In the genomic region with DNA sequence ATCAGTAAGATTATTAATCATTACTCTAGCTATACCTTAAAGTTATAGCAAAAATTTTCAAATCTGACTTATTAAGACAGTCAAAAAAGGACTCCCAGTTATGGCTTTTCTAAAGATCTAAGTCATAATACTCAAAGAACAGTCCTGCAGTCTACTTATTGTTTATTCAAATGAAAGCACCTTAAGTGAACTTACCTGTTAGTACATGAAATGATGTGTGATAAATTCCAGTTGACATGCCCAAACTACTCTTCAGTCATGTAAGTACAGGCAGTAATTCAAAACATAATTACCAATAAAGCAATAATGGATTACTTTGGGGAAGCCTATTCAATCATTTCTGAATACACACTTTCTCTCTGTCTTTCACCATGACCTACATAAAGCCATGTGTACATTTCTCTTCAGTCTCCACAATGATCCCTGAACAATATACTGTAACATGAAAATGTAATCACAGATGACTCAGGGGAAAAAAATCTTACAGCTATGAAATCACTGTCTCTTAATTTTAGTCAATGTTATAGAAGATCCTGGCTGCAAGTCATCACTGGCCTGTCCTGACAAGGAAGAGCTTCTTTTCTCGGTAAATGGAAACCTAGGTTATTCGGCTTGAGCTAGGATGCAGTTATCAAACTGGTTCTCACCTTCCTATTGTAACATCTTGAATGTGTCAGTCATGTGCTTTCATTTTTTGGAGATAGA, we compare ENCODE assay signal across 19 cellular contexts.
DNase-seq lines count a peak whose midpoint lies in the region; ATAC-seq, FAIRE-seq and TF ChIP-seq lines count a peak whose summit lies in the region.
"Had no signal": no experiment of that assay in that cellular context is flagged by ENCODE, and none has a peak within 500 bp of the region (broad histone marks: within the 10 kb centered on the region; RNA-seq: fewer than 3 reads in every experiment).

No MANE protein-coding gene starts in this region.

- no peaks in the 10 kb centered on the region for H3K4me1 Mint-ChIP-seq in GM23338

- no peaks in the 10 kb centered on the region for H3K9me3 Mint-ChIP-seq in GM23338
- H3K9me3 Mint-ChIP-seq: CD8-positive, alpha-beta T cell had no signal

- intact Hi-C loops in esophagus muscularis mucosa (cut with DNase I), result no loop called here

- no peaks in the 10 kb centered on the region for H3K9me2 ChIP-seq in GM23338 (ENCODE audit: insufficient read depth)

- FAIRE-seq in bronchial epithelial cell (lab: Jason Lieb, UNC), result no peak

- H3K36me3 ChIP-seq in GM23338 (ENCODE audit: insufficient read depth), result no peaks in the 10 kb centered on the region
- no peaks in the 10 kb centered on the region for H3K36me3 ChIP-seq in bronchial epithelial cell (ENCODE audit: control insufficient read depth, insufficient read depth, low read length)
- no peaks in the 10 kb centered on the region for H3K36me3 ChIP-seq in esophagus muscularis mucosa
- H3K36me3 ChIP-seq: BLaER1 treated with 17β-estradiol and CSF1 and Interleukin-3, amounts not matched to agents 10 nM and 100 nM had no signal

- H3K36me3 Mint-ChIP-seq in GM23338 (ENCODE audit: low read depth), result no peaks in the 10 kb centered on the region
- H3K36me3 Mint-ChIP-seq: CD8-positive, alpha-beta T cell had no signal

- TF ChIP-seq CTCF in GM23338 (conservative IDR thresholded peaks at IDR 0.05; ENCODE audit: low read depth in 2 of 2) (no peak), bronchial epithelial cell (IDR thresholded peaks at IDR 0.05; ENCODE audit: insufficient read depth, low read length, severe bottlenecking) (no peak), esophagus muscularis mucosa (IDR thresholded peaks at IDR 0.05) (no peak)

- no peaks in the 10 kb centered on the region for H3K4me1 ChIP-seq in GM23338 (ENCODE audit: insufficient read depth)
- no peaks in the 10 kb centered on the region for H3K4me1 ChIP-seq in esophagus muscularis mucosa
- H3K4me1 ChIP-seq: BLaER1 treated with 17β-estradiol and CSF1 and Interleukin-3, amounts not matched to agents 10 nM and 100 nM had no signal

- H3K9me3 ChIP-seq in esophagus muscularis mucosa, result no peaks in the 10 kb centered on the region
- H3K9me3 ChIP-seq: BLaER1 treated with 17β-estradiol and CSF1 and Interleukin-3, amounts not matched to agents 10 nM and 100 nM had no signal

- no peak overlapping the region for H3K4me3 Mint-ChIP-seq in GM23338
- H3K4me3 Mint-ChIP-seq: CD8-positive, alpha-beta T cell; HFFc6 had no signal

- no peak for DNase-seq in GM23338 (ENCODE audit: low spot score)
- DNase-seq in NCI-H460 (ENCODE audit: extremely low read depth, low read depth), result peak; percentile 2
- peak; percentile 94 for DNase-seq in bronchial epithelial cell (ENCODE audit: low read depth)
- DNase-seq in kidney tubule cell (ENCODE audit: low spot score), result peak; percentile 5
- no peak for DNase-seq in esophagus muscularis mucosa (ENCODE audit: extremely low spot score)
- no peak for DNase-seq in NCI-H1436 (lab: John Stamatoyannopoulos, UW)
- DNase-seq in cerebellum (ENCODE audit: low spot score), result no peak
- DNase-seq: Calu3; CD8-positive, alpha-beta T cell; H7; HFFc6; Kasumi-1; NCI-H1092 treated with DMSO at 0.1 percent for 48 hours; NCI-H2081; NCI-H510A; NCI-H82; OCI-M1 had no signal

- H3K27ac ChIP-seq in GM23338 (ENCODE audit: low read depth) (no peak overlapping the region), esophagus muscularis mucosa (replicated peaks in 1 of 4) (no peak overlapping the region)
- H3K27ac ChIP-seq: BLaER1 treated with 17β-estradiol and CSF1 and Interleukin-3, amounts not matched to agents 10 nM and 100 nM had no signal

- no peaks in the 10 kb centered on the region for H3K27me3 Mint-ChIP-seq in GM23338 (ENCODE audit: insufficient read depth, low read depth, poor library complexity)

- peak overlapping the region; percentile 14; the same call in 1 of the 2 replicates for H2AFZ ChIP-seq in GM23338

- no peak for TF ChIP-seq POLR2A in esophagus muscularis mucosa (IDR thresholded peaks at IDR 0.05; ENCODE audit: low read depth)

- no peak overlapping the region for H3K4me2 ChIP-seq in GM23338
- H3K4me2 ChIP-seq: BLaER1 treated with 17β-estradiol and CSF1 and Interleukin-3, amounts not matched to agents 10 nM and 100 nM had no signal

- H3K27ac Mint-ChIP-seq in GM23338, result no peak overlapping the region
- H3K27ac Mint-ChIP-seq: CD8-positive, alpha-beta T cell; HFFc6 had no signal

- no peaks in the 10 kb centered on the region for H3F3A ChIP-seq in GM23338 (replicated peaks; ENCODE audit: low read depth)

- H3K79me2 ChIP-seq in GM23338 (replicated peaks; ENCODE audit: insufficient read depth), result no peaks in the 10 kb centered on the region

- H4K20me1 ChIP-seq in GM23338 (replicated peaks; ENCODE audit: insufficient read depth), result no peaks in the 10 kb centered on the region
- H4K20me1 ChIP-seq: BLaER1 treated with 17β-estradiol and CSF1 and Interleukin-3, amounts not matched to agents 10 nM and 100 nM had no signal

- H3K4me3 ChIP-seq in GM23338 (no peak overlapping the region), bronchial epithelial cell (ENCODE audit: low read depth, low read length) (no peak overlapping the region), esophagus muscularis mucosa (no peak overlapping the region)
- H3K4me3 ChIP-seq: BLaER1 treated with 17β-estradiol and CSF1 and Interleukin-3, amounts not matched to agents 10 nM and 100 nM had no signal

- WGBS in esophagus muscularis mucosa, result 85% methylated on average over 2 of the region's 2 CpGs

- TF ChIP-seq EP300 in esophagus muscularis mucosa (IDR thresholded peaks at IDR 0.05), result no peak

- ATAC-seq in GM23338 (no peak), HG02763 (IDR thresholded peaks at IDR 0.05; ENCODE audit: unreplicated experiment) (no peak)
- ATAC-seq: CD8-positive, alpha-beta T cell had no signal

- H3K27me3 ChIP-seq in GM23338 (ENCODE audit: insufficient read depth), result no peaks in the 10 kb centered on the region
- no peaks in the 10 kb centered on the region for H3K27me3 ChIP-seq in bronchial epithelial cell (ENCODE audit: control insufficient read depth, insufficient read depth, low read length)
- no peaks in the 10 kb centered on the region for H3K27me3 ChIP-seq in esophagus muscularis mucosa
- H3K27me3 ChIP-seq: BLaER1 treated with 17β-estradiol and CSF1 and Interleukin-3, amounts not matched to agents 10 nM and 100 nM had no signal

TF ChIP-seq in GM23338, 12 proteins besides CTCF, POLR2A, EP300 and RAD21:
- TF ChIP-seq EZH2 (IDR thresholded peaks at IDR 0.05; ENCODE audit: low read depth, unreplicated experiment), result no peak
TF ChIP-seq in GM23338: peak in this region for 0.

Comparison
In these comparisons a context has a peak if more than half of its experiments do, and no peak if none do; other contexts are left out.
1. DNase-seq: peak in NCI-H460 (single experiment), bronchial epithelial cell (single experiment) and kidney tubule cell (single experiment); none in GM23338 (single experiment), esophagus muscularis mucosa (single experiment), NCI-H1436 (single experiment) and cerebellum (single experiment).